In genomic region chr18:6543330-6543908, GRCh38 we compare ENCODE assay signal across 8 cellular contexts.
DNase-seq lines count a peak whose midpoint lies in the region; ATAC-seq and TF ChIP-seq lines count a peak whose summit lies in the region.

No MANE protein-coding gene starts in this region.

- peaks cover 6% of the 10 kb centered on the region for H3K36me3 Mint-ChIP-seq in nephron progenitor cell (ENCODE audit: low read depth)
- H3K36me3 Mint-ChIP-seq in naive thymus-derived CD8-positive, alpha-beta T cell: no peaks in the 10 kb centered on the region

- peaks cover 10% of the 10 kb centered on the region for H3K9me3 Mint-ChIP-seq in nephron progenitor cell
- peaks cover 0 to 13% (median 0%) of the 10 kb centered on the region in 9 donors for H3K9me3 Mint-ChIP-seq in naive thymus-derived CD8-positive, alpha-beta T cell

- POLR2A ChIA-PET in naive thymus-derived CD8-positive, alpha-beta T cell (lab: Charles Lee): no interaction called here

- H3K27ac Mint-ChIP-seq in nephron progenitor cell: no peak overlapping the region
- H3K27ac Mint-ChIP-seq in naive thymus-derived CD8-positive, alpha-beta T cell: no peak overlapping the region

- peak; percentile 13 for TF ChIP-seq CTCF in GM13976 (IDR thresholded peaks at IDR 0.05; ENCODE audit: borderline replicate concordance, control extremely low read depth, extremely low read depth, insufficient read depth, missing control alignments)
- TF ChIP-seq CTCF in nephron progenitor cell (IDR thresholded peaks at IDR 0.05): peak; percentile 58

- no peak for ATAC-seq in naive thymus-derived CD8-positive, alpha-beta T cell

- peaks cover 5% of the 10 kb centered on the region for H3K4me1 Mint-ChIP-seq in nephron progenitor cell
- H3K4me1 Mint-ChIP-seq in naive thymus-derived CD8-positive, alpha-beta T cell: no peaks in the 10 kb centered on the region

- peak; percentile 19 for DNase-seq in A172 (ENCODE audit: low spot score)
- DNase-seq in GM13976 (ENCODE audit: low spot score): peak; percentile 21
- peak; percentile 84 for DNase-seq in NCI-H748 (lab: John Stamatoyannopoulos, UW; ENCODE audit: unreplicated experiment)
- DNase-seq in dermis microvascular lymphatic vessel endothelial cell (ENCODE audit: low read depth in 2 of 2): peak; percentile 14 to 38
- DNase-seq in nephron progenitor cell: no peak
- DNase-seq in naive thymus-derived CD8-positive, alpha-beta T cell: no peak
- no peak for DNase-seq in GM19238 (ENCODE audit: insufficient read length, low spot score)
- no peak for DNase-seq in NK-92 treated with Interleukin-12 subunit alpha and Interleukin-12 subunit beta, amount 100 ng/mL, for 24 hours (lab: John Stamatoyannopoulos, UW)

- H3K27me3 Mint-ChIP-seq in nephron progenitor cell (ENCODE audit: low read depth, poor library complexity): no peaks in the 10 kb centered on the region
- peaks cover 0 to 9% (median 0%) of the 10 kb centered on the region in 5 donors for H3K27me3 Mint-ChIP-seq in naive thymus-derived CD8-positive, alpha-beta T cell

- H3K4me3 Mint-ChIP-seq in nephron progenitor cell: no peak overlapping the region
- no peak overlapping the region for H3K4me3 Mint-ChIP-seq in naive thymus-derived CD8-positive, alpha-beta T cell

- in situ Hi-C loops in GM13976 (cut with MboI; ENCODE audit: low sequenced_read_pairs, unreplicated experiment): loop anchor here (25.0 kb wide), 4 partner anchors 119 to 931 kb away; no protein-coding TSS in a partner anchor

Comparison
In these comparisons a context has a peak if more than half of its experiments do, and no peak if none do; other contexts are left out.
1. DNase-seq: peak in A172 (single experiment), GM13976 (single experiment), NCI-H748 (single experiment) and dermis microvascular lymphatic vessel endothelial cell (2 of 2); none in nephron progenitor cell (single experiment), naive thymus-derived CD8-positive, alpha-beta T cell (0 of 10), GM19238 (single experiment) and NK-92 treated with Interleukin-12 subunit alpha and Interleukin-12 subunit beta, amount 100 ng/mL, for 24 hours (single experiment).